ENCODE assay signal across 1 cellular context in genomic region chr6:7421066-7421465, GRCh38.
TF ChIP-seq lines count a peak whose summit lies in the region.

No MANE protein-coding gene starts in this region.

TF ChIP-seq in K562, 482 proteins besides CTCF, POLR2A, EP300 and RAD21:
- TF ChIP-seq NONO (IDR thresholded peaks at IDR 0.05; ENCODE audit: low read depth in 2 of 2, low read length in 1 of 2) (no peak), ZC3H4 (CRISPR knock-in tag; IDR thresholded peaks at IDR 0.05; ENCODE audit: borderline replicate concordance) (no peak), ZNF785 (CRISPR knock-in tag; IDR thresholded peaks at IDR 0.05) (no peak), THRAP3 (IDR thresholded peaks at IDR 0.05; ENCODE audit: borderline replicate concordance) (no peak), LEF1 (IDR thresholded peaks at IDR 0.05) (no peak), PHF21A (IDR thresholded peaks at IDR 0.05; ENCODE audit: borderline replicate concordance, low read depth) (no peak), NFIC (IDR thresholded peaks at IDR 0.05) (no peak), ZNF143 (CRISPR knock-in tag; IDR thresholded peaks at IDR 0.05) (no peak), ADNP (tag; IDR thresholded peaks at IDR 0.05) (no peak), IRF9 (tag; IDR thresholded peaks at IDR 0.05) (no peak), SRSF9 (IDR thresholded peaks at IDR 0.05; ENCODE audit: borderline replicate concordance, low read depth, low read length) (no peak)
- TF ChIP-seq, protein P1, sequence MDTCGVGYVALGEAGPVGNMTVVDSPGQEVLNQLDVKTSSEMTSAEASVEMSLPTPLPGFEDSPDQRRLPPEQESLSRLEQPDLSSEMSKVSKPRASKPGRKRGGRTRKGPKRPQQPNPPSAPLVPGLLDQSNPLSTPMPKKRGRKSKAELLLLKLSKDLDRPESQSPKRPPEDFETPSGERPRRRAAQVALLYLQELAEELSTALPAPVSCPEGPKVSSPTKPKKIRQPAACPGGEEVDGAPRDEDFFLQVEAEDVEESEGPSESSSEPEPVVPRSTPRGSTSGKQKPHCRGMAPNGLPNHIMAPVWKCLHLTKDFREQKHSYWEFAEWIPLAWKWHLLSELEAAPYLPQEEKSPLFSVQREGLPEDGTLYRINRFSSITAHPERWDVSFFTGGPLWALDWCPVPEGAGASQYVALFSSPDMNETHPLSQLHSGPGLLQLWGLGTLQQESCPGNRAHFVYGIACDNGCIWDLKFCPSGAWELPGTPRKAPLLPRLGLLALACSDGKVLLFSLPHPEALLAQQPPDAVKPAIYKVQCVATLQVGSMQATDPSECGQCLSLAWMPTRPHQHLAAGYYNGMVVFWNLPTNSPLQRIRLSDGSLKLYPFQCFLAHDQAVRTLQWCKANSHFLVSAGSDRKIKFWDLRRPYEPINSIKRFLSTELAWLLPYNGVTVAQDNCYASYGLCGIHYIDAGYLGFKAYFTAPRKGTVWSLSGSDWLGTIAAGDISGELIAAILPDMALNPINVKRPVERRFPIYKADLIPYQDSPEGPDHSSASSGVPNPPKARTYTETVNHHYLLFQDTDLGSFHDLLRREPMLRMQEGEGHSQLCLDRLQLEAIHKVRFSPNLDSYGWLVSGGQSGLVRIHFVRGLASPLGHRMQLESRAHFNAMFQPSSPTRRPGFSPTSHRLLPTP (IDR thresholded peaks at IDR 0.05; ENCODE audit: borderline replicate concordance, extremely low read depth, insufficient read length) = no peak
